ENCODE assay signal across 33 cellular contexts in the genomic region with DNA sequence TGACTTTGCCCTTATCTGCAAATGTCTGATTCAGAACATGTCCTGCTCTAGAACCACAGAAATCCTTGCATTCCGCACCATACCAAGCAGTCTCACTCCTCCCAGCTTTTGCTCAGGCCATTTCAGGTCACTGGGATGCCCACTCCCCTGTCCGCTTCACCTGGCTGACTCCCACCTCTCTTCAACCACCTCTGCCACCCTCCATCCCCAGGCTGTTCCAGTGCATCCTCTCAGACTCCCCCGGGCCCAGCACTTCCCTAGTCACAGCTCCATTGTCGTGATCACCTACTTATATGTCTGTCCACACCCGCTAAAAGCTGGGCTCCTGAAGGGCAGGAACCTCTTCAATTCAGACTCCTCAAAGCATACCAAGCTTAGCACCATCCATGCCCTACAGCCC. TPM values are rescaled to one million over a fixed set of nuclear protein-coding genes. Genes with fewer than 3 reads are reported as not detected.
"Had no signal": no experiment of that assay in that cellular context is flagged by ENCODE, and none has a peak within 500 bp of the region (broad histone marks: within the 10 kb centered on the region; RNA-seq: fewer than 3 reads in every experiment).

No MANE protein-coding gene starts in this region.

- H3K4me1 ChIP-seq: ascending aorta had no signal

- H3K27me3 Mint-ChIP-seq: activated CD8-positive, alpha-beta T cell treated with anti-CD3 and anti-CD28 coated beads for 36 hours; activated naive CD8-positive, alpha-beta T cell treated with anti-CD3 and anti-CD28 coated beads, Interleukin-2, amount 10 ng/mL, durations not matched to agents 7 days and 5 days; activated naive CD8-positive, alpha-beta T cell treated with anti-CD3 and anti-CD28 coated beads, Interleukin-2, amount 50 U/mL, for 24 hours; activated T-cell treated with anti-CD3 and anti-CD28 coated beads, Interleukin-2, amount 50 U/mL, for 24 hours had no signal

- H3K27ac Mint-ChIP-seq: activated B cell treated with CpG ODN at 0.5 μM for 24 hours; activated CD4-positive, alpha-beta memory T cell treated with anti-CD3 and anti-CD28 coated beads for 36 hours; activated CD4-positive, alpha-beta T cell treated with anti-CD3 and anti-CD28 coated beads, Interleukin-2, amount 10 ng/mL, durations not matched to agents 24 days and 14 days; activated CD8-positive, alpha-beta T cell treated with anti-CD3 and anti-CD28 coated beads for 36 hours; activated naive CD4-positive, alpha-beta T cell treated with anti-CD3 and anti-CD28 coated beads, Interleukin-2, amount 10 ng/mL, durations not matched to agents 7 days and 5 days; activated naive CD4-positive, alpha-beta T cell treated with anti-CD3 and anti-CD28 coated beads, Interleukin-2, amount 50 U/mL, for 24 hours; activated naive CD8-positive, alpha-beta T cell; activated naive CD8-positive, alpha-beta T cell treated with anti-CD3 and anti-CD28 coated beads, Interleukin-2, amount 50 U/mL, for 24 hours; activated T-cell treated with anti-CD3 and anti-CD28 coated beads, Interleukin-2, amount 50 U/mL, for 24 hours; activated T-helper 2 cell treated with anti-CD3 and anti-CD28 coated beads, Interferon-gamma antibody, Interleukin-2, Interleukin-4, amounts not matched to agents 10 μg/mL and 5 μg/mL and 100 μg/mL, durations not matched to agents 14 hours and 24 hours and 36 hours; brain; T-helper 2 cell treated with Interferon-gamma antibody and Interleukin-4, amounts not matched to agents 5 μg/mL and 100 μg/mL, for 36 hours had no signal

- H3K4me3 Mint-ChIP-seq: activated B cell treated with CpG ODN at 0.5 μM for 24 hours; activated CD4-positive, alpha-beta memory T cell treated with anti-CD3 and anti-CD28 coated beads for 36 hours; activated CD4-positive, alpha-beta T cell treated with anti-CD3 and anti-CD28 coated beads, Interleukin-2, amount 10 ng/mL, durations not matched to agents 24 days and 14 days; activated CD8-positive, alpha-beta T cell treated with anti-CD3 and anti-CD28 coated beads for 36 hours; activated naive CD4-positive, alpha-beta T cell treated with anti-CD3 and anti-CD28 coated beads, Interleukin-2, amount 10 ng/mL, durations not matched to agents 7 days and 5 days; activated naive CD4-positive, alpha-beta T cell treated with anti-CD3 and anti-CD28 coated beads, Interleukin-2, amount 50 U/mL, for 24 hours; activated naive CD8-positive, alpha-beta T cell; activated naive CD8-positive, alpha-beta T cell treated with anti-CD3 and anti-CD28 coated beads, Interleukin-2, amount 10 ng/mL, durations not matched to agents 7 days and 5 days; activated naive CD8-positive, alpha-beta T cell treated with anti-CD3 and anti-CD28 coated beads, Interleukin-2, amount 50 U/mL, for 24 hours; activated T-cell treated with anti-CD3 and anti-CD28 coated beads, Interleukin-2, amount 50 U/mL, for 24 hours; brain; T-helper 2 cell treated with Interferon-gamma antibody and Interleukin-4, amounts not matched to agents 5 μg/mL and 100 μg/mL, for 36 hours had no signal

- H3K4me1 Mint-ChIP-seq: activated B cell treated with CpG ODN at 0.5 μM for 24 hours; activated CD4-positive, alpha-beta T cell treated with anti-CD3 and anti-CD28 coated beads, Interleukin-2, amount 10 ng/mL, durations not matched to agents 24 days and 14 days; activated naive CD4-positive, alpha-beta T cell treated with anti-CD3 and anti-CD28 coated beads, Interleukin-2, amount 10 ng/mL, durations not matched to agents 7 days and 5 days; activated naive CD4-positive, alpha-beta T cell treated with anti-CD3 and anti-CD28 coated beads, Interleukin-2, amount 50 U/mL, for 24 hours; activated naive CD8-positive, alpha-beta T cell treated with anti-CD3 and anti-CD28 coated beads, Interleukin-2, amount 10 ng/mL, durations not matched to agents 7 days and 5 days; activated naive CD8-positive, alpha-beta T cell treated with anti-CD3 and anti-CD28 coated beads, Interleukin-2, amount 50 U/mL, for 24 hours had no signal

- H3K9me3 Mint-ChIP-seq: activated B cell treated with CpG ODN at 0.5 μM for 24 hours; activated CD4-positive, alpha-beta memory T cell treated with anti-CD3 and anti-CD28 coated beads for 36 hours; activated CD4-positive, alpha-beta T cell treated with anti-CD3 and anti-CD28 coated beads, Interleukin-2, amount 10 ng/mL, durations not matched to agents 24 days and 14 days; activated CD8-positive, alpha-beta T cell treated with anti-CD3 and anti-CD28 coated beads for 36 hours; activated naive CD4-positive, alpha-beta T cell treated with anti-CD3 and anti-CD28 coated beads, Interleukin-2, amount 10 ng/mL, durations not matched to agents 7 days and 5 days; activated naive CD4-positive, alpha-beta T cell treated with anti-CD3 and anti-CD28 coated beads, Interleukin-2, amount 50 U/mL, for 24 hours; activated naive CD8-positive, alpha-beta T cell treated with anti-CD3 and anti-CD28 coated beads, Interleukin-2, amount 10 ng/mL, durations not matched to agents 7 days and 5 days; activated naive CD8-positive, alpha-beta T cell treated with anti-CD3 and anti-CD28 coated beads, Interleukin-2, amount 50 U/mL, for 24 hours; activated T-cell treated with anti-CD3 and anti-CD28 coated beads, Interleukin-2, amount 50 U/mL, for 24 hours; activated T-helper 2 cell treated with anti-CD3 and anti-CD28 coated beads, Interferon-gamma antibody, Interleukin-2, Interleukin-4, amounts not matched to agents 10 μg/mL and 5 μg/mL and 100 μg/mL, durations not matched to agents 14 hours and 24 hours and 36 hours; T-helper 2 cell treated with Interferon-gamma antibody and Interleukin-4, amounts not matched to agents 5 μg/mL and 100 μg/mL, for 36 hours had no signal

- H3K4me3 ChIP-seq: ascending aorta, cardiac muscle cell had no signal

- ATAC-seq: activated CD8-positive, alpha-beta T cell treated with anti-CD3 and anti-CD28 coated beads for 36 hours; activated naive CD8-positive, alpha-beta T cell treated with anti-CD3 and anti-CD28 coated beads, Interleukin-2, amount 50 U/mL, for 24 hours had no signal

- H3K9me3 ChIP-seq: ascending aorta had no signal

- H3K27ac ChIP-seq: ascending aorta, cardiac muscle cell, VCaP had no signal

- DNase-seq: activated B cell treated with CpG ODN at 0.5 μM for 24 hours; activated CD4-positive, alpha-beta memory T cell treated with anti-CD3 and anti-CD28 coated beads for 36 hours; activated CD4-positive, alpha-beta T cell treated with anti-CD3 and anti-CD28 coated beads for 4 hours; activated CD4-positive, alpha-beta T cell treated with anti-CD3 and anti-CD28 coated beads, Interleukin-2, amount 10 ng/mL, durations not matched to agents 24 days and 14 days; activated CD4-positive, alpha-beta T cell treated with anti-CD3 and anti-CD28 coated beads, Interleukin-2, amount 50 U/mL, for 1 hour; activated CD4-positive, alpha-beta T cell treated with anti-CD3 and anti-CD28 coated beads, Interleukin-2, amount 50 U/mL, for 4 hours; activated CD4-positive, CD25-positive, alpha-beta regulatory T cell treated with anti-CD3 and anti-CD28 coated beads, Interleukin-2, amount 50 U/mL, for 72 hours; activated CD8-positive, alpha-beta memory T cell treated with anti-CD3 and anti-CD28 coated beads, Interleukin-2, amount 50 U/mL, for 48 hours; activated CD8-positive, alpha-beta T cell treated with anti-CD3 and anti-CD28 coated beads for 36 hours; activated gamma-delta T cell; activated naive CD4-positive, alpha-beta T cell treated with anti-CD3 and anti-CD28 coated beads, Interleukin-2, amount 10 ng/mL, durations not matched to agents 7 days and 5 days; activated naive CD4-positive, alpha-beta T cell treated with Interleukin-2 at 50 U/mL for 16 hours; activated naive CD8-positive, alpha-beta T cell treated with anti-CD3 and anti-CD28 coated beads, Interleukin-2, amount 10 ng/mL, durations not matched to agents 7 days and 5 days; activated naive CD8-positive, alpha-beta T cell treated with anti-CD3 and anti-CD28 coated beads, Interleukin-2, amount 50 U/mL, for 24 hours; activated T-cell treated with anti-CD3 and anti-CD28 coated beads, Interleukin-2, amount 50 U/mL, for 24 hours; activated T-cell treated with anti-CD3 and anti-CD28 coated beads, Interleukin-2, amount 50 U/mL, for 48 hours; amygdala; anterior cingulate cortex; central memory CD4-positive, alpha-beta T cell; SW 1271; T-helper 2 cell; T-helper 9 cell had no signal

- H3K36me3 ChIP-seq: ascending aorta, cardiac muscle cell had no signal

- H3K36me3 Mint-ChIP-seq: activated CD4-positive, alpha-beta memory T cell treated with anti-CD3 and anti-CD28 coated beads for 36 hours; activated naive CD4-positive, alpha-beta T cell treated with anti-CD3 and anti-CD28 coated beads, Interleukin-2, amount 10 ng/mL, durations not matched to agents 7 days and 5 days; activated naive CD4-positive, alpha-beta T cell treated with anti-CD3 and anti-CD28 coated beads, Interleukin-2, amount 50 U/mL, for 24 hours; activated naive CD8-positive, alpha-beta T cell; activated naive CD8-positive, alpha-beta T cell treated with anti-CD3 and anti-CD28 coated beads, Interleukin-2, amount 10 ng/mL, durations not matched to agents 7 days and 5 days; brain had no signal

- H3K27me3 ChIP-seq: ascending aorta, cardiac muscle cell had no signal

RNA-seq across cellular contexts. Expression of a gene that starts 58.4 kb away (rescaled TPM):
- total RNA-seq: activated B cell treated with CpG ODN at 0.5 μM for 24 hours; activated CD4-positive, alpha-beta memory T cell treated with anti-CD3 and anti-CD28 coated beads for 36 hours; activated CD4-positive, alpha-beta T cell treated with anti-CD3 and anti-CD28 coated beads, Interleukin-2, amount 10 ng/mL, durations not matched to agents 24 days and 14 days; activated CD8-positive, alpha-beta memory T cell treated with anti-CD3 and anti-CD28 coated beads for 36 hours; activated CD8-positive, alpha-beta T cell treated with anti-CD3 and anti-CD28 coated beads for 36 hours; activated naive CD8-positive, alpha-beta T cell treated with anti-CD3 and anti-CD28 coated beads, Interleukin-2, amount 10 ng/mL, durations not matched to agents 7 days and 5 days; activated T-helper 2 cell treated with anti-CD3 and anti-CD28 coated beads, Interferon-gamma antibody, Interleukin-2, Interleukin-4, amounts not matched to agents 10 μg/mL and 5 μg/mL and 100 μg/mL, durations not matched to agents 14 hours and 24 hours and 36 hours; bronchial epithelial cell; T-helper 1 cell treated with Interleukin-12 subunit alpha and Interleukin-12 subunit beta and Interleukin-4 antibody, amounts not matched to agents 30 ng/mL and 1 ng/mL, for 36 hours had no signal
